9 cellular contexts compared by ENCODE assay signal in the genomic region with DNA sequence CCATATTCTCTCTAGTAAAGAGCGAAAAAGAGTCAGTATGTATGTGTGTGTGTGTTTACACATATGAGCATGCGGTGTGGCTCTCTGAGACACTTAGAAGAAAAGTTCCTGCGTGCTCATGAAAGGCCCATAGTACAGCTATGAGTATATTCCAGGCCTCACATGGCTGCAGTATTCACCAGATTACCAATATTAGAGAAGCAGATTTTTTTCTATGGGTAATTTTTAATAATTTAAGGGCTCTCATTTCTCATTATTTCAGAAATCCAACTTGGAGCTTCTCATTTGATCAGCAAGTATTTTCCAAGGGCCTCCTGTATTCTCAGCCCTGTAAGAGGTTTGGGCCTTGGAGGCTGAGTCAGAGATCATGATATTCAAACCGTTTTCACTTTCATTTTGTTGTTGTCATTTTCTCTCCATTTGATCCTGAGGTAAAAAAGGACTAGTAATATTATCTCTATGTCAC.
DNase-seq lines count a peak whose midpoint lies in the region; ATAC-seq and TF ChIP-seq lines count a peak whose summit lies in the region.
"Had no signal": no experiment of that assay in that cellular context is flagged by ENCODE, and none has a peak within 500 bp of the region (broad histone marks: within the 10 kb centered on the region; RNA-seq: fewer than 3 reads in every experiment).

No MANE protein-coding gene starts in this region.

- H3K27ac ChIP-seq in right cardiac atrium (ENCODE audit: low read length) (peak overlapping the region; percentile 77), tibial artery (peak overlapping the region; percentile 42 to 58), substantia nigra (ENCODE audit: low read depth, low read length, poor library complexity, severe bottlenecking) (no peak overlapping the region)

- intact Hi-C loops in activated CD8-positive, alpha-beta T cell treated with anti-CD3 and anti-CD28 coated beads for 36 hours (cut with micrococcal nuclease), result loop anchor here (2.0 kb wide), 1 partner anchor 24 kb away; no protein-coding TSS in a partner anchor
- intact Hi-C loops in right cardiac atrium (cut with DNase I), result no loop called here
- intact Hi-C loops in tibial artery (cut with DNase I; ENCODE audit: low total_unique reads), result no loop called here
- intact Hi-C loops in lower leg skin (cut with DNase I; ENCODE audit: low total_unique reads), result no loop called here

- peak overlapping the region; percentile 52 for H3K4me3 Mint-ChIP-seq in activated CD8-positive, alpha-beta T cell treated with anti-CD3 and anti-CD28 coated beads for 36 hours
- H3K4me3 Mint-ChIP-seq: nephron had no signal

- no peaks in the 10 kb centered on the region for H3K27me3 ChIP-seq in right cardiac atrium (ENCODE audit: control insufficient read depth, insufficient read depth)
- no peaks in the 10 kb centered on the region for H3K27me3 ChIP-seq in tibial artery

- H3K4me1 Mint-ChIP-seq in activated CD8-positive, alpha-beta T cell treated with anti-CD3 and anti-CD28 coated beads for 36 hours (ENCODE audit: low read depth), result peaks cover 43% of the 10 kb centered on the region
- H3K4me1 Mint-ChIP-seq: nephron had no signal

- POLR2A ChIA-PET in activated CD8-positive, alpha-beta T cell treated with anti-CD3 and anti-CD28 coated beads for 36 hours (lab: Charles Lee), result interaction anchor here (0.7 to 3.0 kb wide), 15 partner anchors 10 to 75 kb away, joined by 3 to 17 read pairs (median 3); no protein-coding TSS in a partner anchor

- H3K9me3 Mint-ChIP-seq in activated CD8-positive, alpha-beta T cell treated with anti-CD3 and anti-CD28 coated beads for 36 hours, result no peaks in the 10 kb centered on the region
- H3K9me3 Mint-ChIP-seq: nephron had no signal

- H3K27me3 Mint-ChIP-seq in activated CD8-positive, alpha-beta T cell treated with anti-CD3 and anti-CD28 coated beads for 36 hours, result no peaks in the 10 kb centered on the region

- peak overlapping the region; percentile 65 for H3K4me3 ChIP-seq in right cardiac atrium (ENCODE audit: low read length)
- H3K4me3 ChIP-seq in tibial artery, result no peak overlapping the region
- no peak overlapping the region for H3K4me3 ChIP-seq in lower leg skin (ENCODE audit: low read depth, poor library complexity, severe bottlenecking)

- CTCF ChIA-PET in activated CD8-positive, alpha-beta T cell treated with anti-CD3 and anti-CD28 coated beads for 36 hours (lab: Charles Lee), result interaction anchor here (1.0 to 5.2 kb wide), 10 partner anchors 10 to 145 kb away, joined by 3 to 26 read pairs (median 6); no protein-coding TSS in a partner anchor

- H3K36me3 Mint-ChIP-seq in activated CD8-positive, alpha-beta T cell treated with anti-CD3 and anti-CD28 coated beads for 36 hours (ENCODE audit: low read depth), result no peaks in the 10 kb centered on the region

- H3K9me3 ChIP-seq in right cardiac atrium (ENCODE audit: control insufficient read depth, low read length) (no peaks in the 10 kb centered on the region), tibial artery (no peaks in the 10 kb centered on the region)

- peak; percentile 72 for ATAC-seq in GM21381 (IDR thresholded peaks at IDR 0.05; ENCODE audit: unreplicated experiment)
- peak; percentile 78 for ATAC-seq in HG03565 (IDR thresholded peaks at IDR 0.05; ENCODE audit: unreplicated experiment)
- peak; percentile 92 for ATAC-seq in activated CD8-positive, alpha-beta T cell treated with anti-CD3 and anti-CD28 coated beads for 36 hours
- ATAC-seq in right cardiac atrium, result peak; percentile 62 to 73

- WGBS in right cardiac atrium, result 34% methylated on average over 4 of the region's 4 CpGs
- WGBS in lower leg skin, 2 donors, result 47 to 58% methylated on average over 4 of the region's 4 CpGs

- H3K36me3 ChIP-seq in tibial artery, result no peaks in the 10 kb centered on the region

- no peak for TF ChIP-seq POLR2A in lower leg skin (IDR thresholded peaks at IDR 0.05)

- DNase-seq in Daoy (ENCODE audit: low read depth) (peak; percentile 62), right cardiac atrium (no peak), tibial artery (no peak), substantia nigra (lab: John Stamatoyannopoulos, UW) (no peak), lower leg skin (ENCODE audit: low spot score in 2 of 2) (no peak)
- DNase-seq in activated CD8-positive, alpha-beta T cell treated with anti-CD3 and anti-CD28 coated beads for 36 hours, result peak; percentile 64

- no peak for TF ChIP-seq CTCF in activated CD8-positive, alpha-beta T cell treated with anti-CD3 and anti-CD28 coated beads for 36 hours (IDR thresholded peaks at IDR 0.05)
- TF ChIP-seq CTCF in tibial artery (IDR thresholded peaks at IDR 0.05), result no peak
- no peak for TF ChIP-seq CTCF in lower leg skin (IDR thresholded peaks at IDR 0.05)

- peak overlapping the region; percentile 74 for H3K27ac Mint-ChIP-seq in activated CD8-positive, alpha-beta T cell treated with anti-CD3 and anti-CD28 coated beads for 36 hours
- H3K27ac Mint-ChIP-seq: nephron had no signal

- H3K4me1 ChIP-seq in right cardiac atrium (ENCODE audit: control insufficient read depth, insufficient read depth, low read length) (peaks cover 7% of the 10 kb centered on the region), tibial artery (peaks cover 0 to 7% (median 2%) of the 10 kb centered on the region in 4 donors)

Comparison
In these comparisons a context has a peak if more than half of its experiments do, and no peak if none do; other contexts are left out.
1. DNase-seq: peak in Daoy (single experiment) and activated CD8-positive, alpha-beta T cell treated with anti-CD3 and anti-CD28 coated beads for 36 hours (single experiment); none in right cardiac atrium (0 of 3), tibial artery (0 of 2), substantia nigra (0 of 49) and lower leg skin (0 of 2).
2. Peak in every context shown above with its lines, with median percentiles within 50 percentile points of each other: ATAC-seq.